13 cellular contexts compared by ENCODE assay signal in the genomic region with DNA sequence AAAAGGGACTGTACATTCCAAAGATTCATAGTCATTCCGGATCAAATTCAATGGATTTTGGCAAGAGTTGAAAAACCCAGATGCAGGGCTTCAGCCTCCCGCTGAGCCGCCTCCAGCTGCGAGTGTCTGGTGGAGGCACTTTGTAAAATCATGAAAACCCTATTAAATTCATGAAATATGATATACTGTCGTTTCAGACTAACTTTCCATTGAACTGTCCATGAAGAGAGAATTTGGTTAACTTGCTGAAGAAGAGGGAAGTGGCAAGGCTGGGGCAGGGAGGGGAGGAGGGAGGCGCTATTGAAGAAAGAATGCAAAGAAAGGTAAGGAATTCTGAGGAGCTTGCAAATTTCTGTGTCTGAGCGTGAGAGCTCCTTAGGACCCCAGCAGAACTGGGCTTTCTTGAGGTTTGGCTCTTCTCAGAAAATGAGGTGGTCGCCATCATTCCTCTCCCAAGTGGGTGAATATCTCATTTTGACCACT. TPM values are rescaled to one million over a fixed set of nuclear protein-coding genes. Genes with fewer than 3 reads are reported as not detected.
DNase-seq lines count a peak whose midpoint lies in the region; ATAC-seq and TF ChIP-seq lines count a peak whose summit lies in the region.
"Had no signal": no experiment of that assay in that cellular context is flagged by ENCODE, and none has a peak within 500 bp of the region (broad histone marks: within the 10 kb centered on the region; RNA-seq: fewer than 3 reads in every experiment).

No MANE protein-coding gene starts in this region.

- H3K27me3 ChIP-seq in iPS-20b (ENCODE audit: insufficient read depth, low read length) (no peaks in the 10 kb centered on the region), thymus (ENCODE audit: control insufficient read depth, insufficient read depth) (no peaks in the 10 kb centered on the region)
- H3K27me3 ChIP-seq: adrenal gland, tibial artery had no signal

- no peak for TF ChIP-seq CTCF in astrocyte of the cerebellum (IDR thresholded peaks at IDR 0.05; ENCODE audit: low read depth, low read length, missing control alignments)

- DNase-seq in HEK293T (ENCODE audit: extremely low spot score) (peak; percentile 50), astrocyte of the cerebellum (ENCODE audit: low read depth) (peak; percentile 96), NCI-H1048 (lab: John Stamatoyannopoulos, UW) (no peak), COLO829 (ENCODE audit: low spot score) (no peak)
- no peak for DNase-seq in activated CD4-positive, alpha-beta memory T cell treated with anti-CD3 and anti-CD28 coated beads for 36 hours
- DNase-seq: activated CD4-positive, CD25-positive, alpha-beta regulatory T cell; NCI-H774; stimulated activated CD4-positive, alpha-beta T cell treated with anti-CD3 and anti-CD28 coated beads, Interleukin-12 subunit alpha, Interleukin-12 subunit beta, amount 100 ng/mL, for 4 hours; tibial artery had no signal

- H3K9ac ChIP-seq in iPS-20b (ENCODE audit: low read depth, low read length): peak overlapping the region; percentile 26; the same call in 1 of the 2 replicates

- no peak for ATAC-seq in GM21390 (IDR thresholded peaks at IDR 0.05; ENCODE audit: unreplicated experiment)

- CTCF ChIA-PET in HEK293T (lab: Yijun Ruan, JAX): interaction anchor here (0.6 to 1.2 kb wide), 2 partner anchors 11 to 43 kb away, joined by 4 read pairs; no protein-coding TSS in a partner anchor
- CTCF ChIA-PET in activated CD4-positive, alpha-beta memory T cell treated with anti-CD3 and anti-CD28 coated beads for 36 hours (lab: Charles Lee): interaction anchor here (0.7 kb wide), 1 partner anchor 318 kb away, joined by 3 read pairs; no protein-coding TSS in a partner anchor

- WGBS in thymus: 84% methylated on average over 8 of the region's 8 CpGs

- H3K4me1 Mint-ChIP-seq in activated CD4-positive, alpha-beta memory T cell treated with anti-CD3 and anti-CD28 coated beads for 36 hours (ENCODE audit: low read depth): no peaks in the 10 kb centered on the region

- no peak overlapping the region for H3K4me3 ChIP-seq in astrocyte of the cerebellum (ENCODE audit: low read depth, low read length)
- peak overlapping the region; percentile 34; the same call in 1 of the 2 replicates for H3K4me3 ChIP-seq in iPS-20b (ENCODE audit: low read length)
- H3K4me3 ChIP-seq in thymus (ENCODE audit: low read length): no peak overlapping the region
- H3K4me3 ChIP-seq: adrenal gland, tibial artery had no signal

- no peaks in the 10 kb centered on the region for H3K36me3 ChIP-seq in iPS-20b (ENCODE audit: insufficient read depth, low read depth, low read length)
- no peaks in the 10 kb centered on the region for H3K36me3 ChIP-seq in thymus (ENCODE audit: control insufficient read depth, insufficient read depth)
- H3K36me3 ChIP-seq: adrenal gland, tibial artery had no signal

- no peaks in the 10 kb centered on the region for H3K9me3 Mint-ChIP-seq in activated CD4-positive, alpha-beta memory T cell treated with anti-CD3 and anti-CD28 coated beads for 36 hours

- peaks cover 1% of the 10 kb centered on the region for H3K27me3 Mint-ChIP-seq in activated CD4-positive, alpha-beta memory T cell treated with anti-CD3 and anti-CD28 coated beads for 36 hours

- H3K9me3 ChIP-seq in iPS-20b (ENCODE audit: insufficient read depth, low read depth, low read length): no peaks in the 10 kb centered on the region
- no peaks in the 10 kb centered on the region for H3K9me3 ChIP-seq in thymus (ENCODE audit: control insufficient read depth)
- H3K9me3 ChIP-seq: adrenal gland, tibial artery had no signal

- no peaks in the 10 kb centered on the region for H3K36me3 Mint-ChIP-seq in activated CD4-positive, alpha-beta memory T cell treated with anti-CD3 and anti-CD28 coated beads for 36 hours

- H3K4me1 ChIP-seq in iPS-20b (ENCODE audit: insufficient read depth, low read length): peaks cover 23% of the 10 kb centered on the region
- no peaks in the 10 kb centered on the region for H3K4me1 ChIP-seq in thymus (ENCODE audit: control insufficient read depth, insufficient read depth, low read length)
- H3K4me1 ChIP-seq: adrenal gland had no signal

- no peak overlapping the region for H3K27ac ChIP-seq in iPS-20b (ENCODE audit: low read length)
- peak overlapping the region; percentile 12 for H3K27ac ChIP-seq in thymus (ENCODE audit: low read depth)

- H3K4me3 Mint-ChIP-seq in activated CD4-positive, alpha-beta memory T cell treated with anti-CD3 and anti-CD28 coated beads for 36 hours: no peak overlapping the region

- no peak overlapping the region for H3K27ac Mint-ChIP-seq in activated CD4-positive, alpha-beta memory T cell treated with anti-CD3 and anti-CD28 coated beads for 36 hours

- POLR2A ChIA-PET in HEK293T (lab: Yijun Ruan, JAX): interaction anchor here (2.0 kb wide), 1 partner anchor 18 kb away, joined by 4 read pairs; no protein-coding TSS in a partner anchor
- POLR2A ChIA-PET in activated CD4-positive, alpha-beta memory T cell treated with anti-CD3 and anti-CD28 coated beads for 36 hours (lab: Charles Lee): no interaction called here

- intact Hi-C loops in activated CD4-positive, alpha-beta memory T cell treated with anti-CD3 and anti-CD28 coated beads for 36 hours (cut with micrococcal nuclease): no loop called here

- in situ Hi-C loops in astrocyte of the cerebellum (cut with HindIII; ENCODE audit: low sequenced_read_pairs): no loop called here

TF ChIP-seq in HEK293T, 16 proteins besides CTCF, POLR2A, EP300 and RAD21:
- TF ChIP-seq CTBP1 (IDR thresholded peaks at IDR 0.05; ENCODE audit: borderline replicate concordance) (peak; percentile 78), TARDBP (IDR thresholded peaks at IDR 0.05) (no peak), HDGF (IDR thresholded peaks at IDR 0.05; ENCODE audit: borderline replicate concordance) (no peak)
- TF ChIP-seq, protein P1, sequence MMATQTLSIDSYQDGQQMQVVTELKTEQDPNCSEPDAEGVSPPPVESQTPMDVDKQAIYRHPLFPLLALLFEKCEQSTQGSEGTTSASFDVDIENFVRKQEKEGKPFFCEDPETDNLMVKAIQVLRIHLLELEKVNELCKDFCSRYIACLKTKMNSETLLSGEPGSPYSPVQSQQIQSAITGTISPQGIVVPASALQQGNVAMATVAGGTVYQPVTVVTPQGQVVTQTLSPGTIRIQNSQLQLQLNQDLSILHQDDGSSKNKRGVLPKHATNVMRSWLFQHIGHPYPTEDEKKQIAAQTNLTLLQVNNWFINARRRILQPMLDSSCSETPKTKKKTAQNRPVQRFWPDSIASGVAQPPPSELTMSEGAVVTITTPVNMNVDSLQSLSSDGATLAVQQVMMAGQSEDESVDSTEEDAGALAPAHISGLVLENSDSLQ (IDR thresholded peaks at IDR 0.05): peak; percentile 64

RNA-seq across cellular contexts. Expression of a gene that starts 25.7 kb away (rescaled TPM):
- polyA plus RNA-seq in thymus: 0.52 TPM
- under 1 TPM; 0.05 to 0.10 TPM for total RNA-seq in activated CD4-positive, alpha-beta memory T cell treated with anti-CD3 and anti-CD28 coated beads for 36 hours

Comparison
In these comparisons a context has a peak if more than half of its experiments do, and no peak if none do; other contexts are left out.
1. DNase-seq: peak in HEK293T (single experiment) and astrocyte of the cerebellum (single experiment); none in NCI-H1048 (single experiment), COLO829 (single experiment) and activated CD4-positive, alpha-beta memory T cell treated with anti-CD3 and anti-CD28 coated beads for 36 hours (single experiment).